19 cellular contexts compared by ENCODE assay signal in genomic region chr19:30060872-30061556, GRCh38.
DNase-seq lines count a peak whose midpoint lies in the region; TF ChIP-seq lines count a peak whose summit lies in the region.
"Had no signal": no experiment of that assay in that cellular context is flagged by ENCODE, and none has a peak within 500 bp of the region (broad histone marks: within the 10 kb centered on the region; RNA-seq: fewer than 3 reads in every experiment).

No MANE protein-coding gene starts in this region.

- H3K4me3 ChIP-seq in OCI-LY7 (ENCODE audit: low read depth, low read length, poor library complexity, severe bottlenecking): no peak overlapping the region
- H3K4me3 ChIP-seq: SK-N-MC had no signal

- no peak overlapping the region for H3K4me3 Mint-ChIP-seq in mesothelial cell of epicardium

- POLR2A ChIA-PET in OCI-LY7 (lab: Charles Lee): interaction anchor here (0.6 to 1.3 kb wide), 3 partner anchors 10 to 192 kb away, joined by 3 to 7 read pairs (median 4); no protein-coding TSS in a partner anchor

- H3K9me3 Mint-ChIP-seq in mesothelial cell of epicardium: peaks cover 14% of the 10 kb centered on the region

- no peaks in the 10 kb centered on the region for H3K4me1 Mint-ChIP-seq in mesothelial cell of epicardium

- CTCF ChIA-PET in OCI-LY7 (lab: Charles Lee; ENCODE audit: unreplicated experiment): interaction anchor here (1.0 kb wide), 1 partner anchor 94 kb away, joined by 3 read pairs; no protein-coding TSS in a partner anchor

- no peak overlapping the region for H2AFZ ChIP-seq in OCI-LY7 (ENCODE audit: low read length)

- BruUV-seq in OCI-LY7 (replicated peaks; lab: Mats Ljungman, UMichigan): no TSS peak

- H4K20me1 ChIP-seq in OCI-LY7 (ENCODE audit: insufficient read depth, low read length): no peaks in the 10 kb centered on the region

- H3K27ac Mint-ChIP-seq in mesothelial cell of epicardium: no peak overlapping the region

- no peaks in the 10 kb centered on the region for H3K36me3 Mint-ChIP-seq in mesothelial cell of epicardium

- H3K36me3 ChIP-seq in OCI-LY7 (ENCODE audit: insufficient read depth, low read length): no peaks in the 10 kb centered on the region

- TF ChIP-seq CTCF in OCI-LY7 (conservative IDR thresholded peaks at IDR 0.05; ENCODE audit: low read length): no peak
- TF ChIP-seq CTCF in mesothelial cell of epicardium (IDR thresholded peaks at IDR 0.05; ENCODE audit: unreplicated experiment): no peak

- no peaks in the 10 kb centered on the region for H3K27me3 Mint-ChIP-seq in mesothelial cell of epicardium (ENCODE audit: low read depth)

- H3K4me2 ChIP-seq in OCI-LY7 (ENCODE audit: low read length): peak overlapping the region; percentile 35; the same call in 1 of the 2 replicates
- H3K4me2 ChIP-seq: KMS-11 had no signal

- DNase-seq in DMS53 (lab: John Stamatoyannopoulos, UW) (peak; percentile 30), DMS53 treated with DMSO at 0.1 percent for 48 hours (lab: John Stamatoyannopoulos, UW; ENCODE audit: unreplicated experiment) (no peak), D341Med (ENCODE audit: low spot score) (peak; percentile 35), OCI-LY7 (ENCODE audit: low spot score) (no peak), mesenteric fat pad (ENCODE audit: low spot score) (peak; percentile 39), mesothelial cell of epicardium (ENCODE audit: low spot score in 2 of 2, unreplicated experiment in 2 of 2) (no peak)
- DNase-seq in activated T-cell treated with anti-CD3 and anti-CD28 coated beads, Interleukin-2, amount 50 U/mL, for 1 hour: no peak
- DNase-seq in NK-92 treated with Interleukin-12 subunit alpha and Interleukin-12 subunit beta, amount 100 ng/mL, for 24 hours (lab: John Stamatoyannopoulos, UW): no peak
- DNase-seq: EL, HCEC 1CT, NCI-H1048, NCI-H1436 treated with DMSO at 0.1 percent for 48 hours, NCI-H2029 treated with DMSO at 0.1 percent for 48 hours, NCI-H2171 treated with DMSO at 0.1 percent for 48 hours, NCI-H446 treated with DMSO at 0.1 percent for 48 hours, NCI-H748 treated with DMSO at 0.1 percent for 48 hours had no signal

- H3K4me1 ChIP-seq in OCI-LY7 (ENCODE audit: insufficient read depth, low read length, poor library complexity, severe bottlenecking): peaks cover 21% of the 10 kb centered on the region

- H3K9me2 ChIP-seq in OCI-LY7 (ENCODE audit: insufficient read depth, low read length): no peaks in the 10 kb centered on the region

- no peaks in the 10 kb centered on the region for H3K79me2 ChIP-seq in OCI-LY7 (ENCODE audit: insufficient read depth, low read depth, low read length)

- no peaks in the 10 kb centered on the region for H3K9me3 ChIP-seq in OCI-LY7 (ENCODE audit: low read length)

- H3K27ac ChIP-seq in OCI-LY7 (ENCODE audit: low read depth, low read length, poor library complexity, severe bottlenecking): no peak overlapping the region
- H3K27ac ChIP-seq: 22Rv1, KMS-11, SK-N-MC had no signal

- intact Hi-C loops in OCI-LY7 (cut with micrococcal nuclease; ENCODE audit: unreplicated experiment): no loop called here

Comparison
In these comparisons a context has a peak if more than half of its experiments do, and no peak if none do; other contexts are left out.
1. DNase-seq: peak in DMS53 (single experiment), D341Med (single experiment) and mesenteric fat pad (single experiment); none in DMS53 treated with DMSO at 0.1 percent for 48 hours (single experiment), OCI-LY7 (single experiment), activated T-cell treated with anti-CD3 and anti-CD28 coated beads, Interleukin-2, amount 50 U/mL, for 1 hour (single experiment), NK-92 treated with Interleukin-12 subunit alpha and Interleukin-12 subunit beta, amount 100 ng/mL, for 24 hours (single experiment) and mesothelial cell of epicardium (0 of 2).